ENCODE assay signal across 8 cellular contexts in the genomic region with DNA sequence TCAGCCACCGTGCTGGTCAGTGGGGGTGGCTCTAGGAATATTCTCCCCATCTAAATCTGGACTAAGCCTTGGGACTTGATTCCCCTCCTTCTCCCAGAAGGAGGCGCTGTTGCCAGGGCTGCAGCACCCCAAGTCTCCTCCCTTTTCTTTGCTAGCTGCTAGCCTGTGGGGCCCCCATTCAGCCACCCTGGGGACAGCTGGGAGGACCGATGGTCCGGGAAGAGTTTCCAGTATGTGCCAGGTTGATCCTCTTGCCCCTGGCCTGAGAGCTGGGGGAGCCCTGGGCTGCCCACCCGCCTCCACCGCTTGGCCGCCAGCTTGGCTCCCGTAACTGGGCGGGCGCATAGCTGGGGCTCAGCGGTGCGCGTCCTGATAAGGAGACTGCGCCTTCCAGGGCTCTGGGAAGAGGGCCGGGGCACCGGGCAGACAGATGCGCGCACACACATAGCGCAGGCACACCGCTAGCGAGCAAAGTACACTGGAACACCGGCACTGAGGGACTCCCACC. TPM values are rescaled to one million over a fixed set of nuclear protein-coding genes. Genes with fewer than 3 reads are reported as not detected.
A peak's percentile ranks its signal among the peaks of the same experiment; 100 is the strongest.
DNase-seq lines count a peak whose midpoint lies in the region; ATAC-seq, FAIRE-seq and TF ChIP-seq lines count a peak whose summit lies in the region.

No MANE protein-coding gene starts in this region.

- peaks cover 0 to 4% of the 10 kb centered on the region in 2 donors for H3K4me1 ChIP-seq in small intestine (ENCODE audit: control insufficient read depth in 2 of 2, insufficient read depth in 1 of 2, low read depth in 1 of 2, low read length in 1 of 2)

- FAIRE-seq in small intestine (lab: Jason Lieb, UNC) = no peak

- CTCF ChIA-PET in activated CD8-positive, alpha-beta T cell treated with anti-CD3 and anti-CD28 coated beads, Interleukin-2, amount 10 ng/mL, durations not matched to agents 7 days and 5 days (lab: Charles Lee) = interaction anchor here (0.6 kb wide), 1 partner anchor 37 kb away, joined by 3 read pairs; no protein-coding TSS in a partner anchor
- CTCF ChIA-PET in activated CD8-positive, alpha-beta memory T cell treated with anti-CD3 and anti-CD28 coated beads, Interleukin-2, amount 10 ng/mL, durations not matched to agents 7 days and 5 days (lab: Charles Lee) = interaction anchor here (0.6 to 3.6 kb wide), 5 partner anchors 8 to 1136 kb away, joined by 3 to 11 read pairs (median 4); no protein-coding TSS in a partner anchor

- peaks cover 22% of the 10 kb centered on the region for H3K27me3 Mint-ChIP-seq in activated CD8-positive, alpha-beta T cell treated with anti-CD3 and anti-CD28 coated beads, Interleukin-2, amount 10 ng/mL, durations not matched to agents 7 days and 5 days (ENCODE audit: low read depth)
- H3K27me3 Mint-ChIP-seq in activated CD8-positive, alpha-beta memory T cell treated with anti-CD3 and anti-CD28 coated beads, Interleukin-2, amount 10 ng/mL, durations not matched to agents 7 days and 5 days = peaks cover 29% of the 10 kb centered on the region

- intact Hi-C loops in left cardiac atrium (cut with DNase I) = loop anchor here (5.0 to 10.0 kb wide), 3 partner anchors 66 to 141 kb away; no protein-coding TSS in a partner anchor

- H3K4me3 Mint-ChIP-seq in activated CD8-positive, alpha-beta T cell treated with anti-CD3 and anti-CD28 coated beads, Interleukin-2, amount 10 ng/mL, durations not matched to agents 7 days and 5 days = no peak overlapping the region
- no peak overlapping the region for H3K4me3 Mint-ChIP-seq in activated CD8-positive, alpha-beta memory T cell treated with anti-CD3 and anti-CD28 coated beads, Interleukin-2, amount 10 ng/mL, durations not matched to agents 7 days and 5 days

- peaks cover 15% of the 10 kb centered on the region for H3K4me1 Mint-ChIP-seq in activated CD8-positive, alpha-beta T cell treated with anti-CD3 and anti-CD28 coated beads, Interleukin-2, amount 10 ng/mL, durations not matched to agents 7 days and 5 days (ENCODE audit: low read depth)
- H3K4me1 Mint-ChIP-seq in activated CD8-positive, alpha-beta memory T cell treated with anti-CD3 and anti-CD28 coated beads, Interleukin-2, amount 10 ng/mL, durations not matched to agents 7 days and 5 days = peaks cover 11% of the 10 kb centered on the region

- no peaks in the 10 kb centered on the region for H3K27me3 ChIP-seq in small intestine (ENCODE audit: control insufficient read depth in 2 of 2, insufficient read depth in 2 of 2, low read length in 2 of 2)

- no peaks in the 10 kb centered on the region for H3K9me3 Mint-ChIP-seq in activated CD8-positive, alpha-beta T cell treated with anti-CD3 and anti-CD28 coated beads, Interleukin-2, amount 10 ng/mL, durations not matched to agents 7 days and 5 days (ENCODE audit: insufficient read depth)
- H3K9me3 Mint-ChIP-seq in activated CD8-positive, alpha-beta memory T cell treated with anti-CD3 and anti-CD28 coated beads, Interleukin-2, amount 10 ng/mL, durations not matched to agents 7 days and 5 days (ENCODE audit: low read depth) = no peaks in the 10 kb centered on the region

- peak overlapping the region; percentile 97 for H3K4me3 ChIP-seq in SK-N-MC
- no peak overlapping the region for H3K4me3 ChIP-seq in small intestine (ENCODE audit: low read depth in 1 of 2, low read length in 2 of 2)

- H3K9me3 ChIP-seq in SK-N-MC (ENCODE audit: low read depth, low read length) = no peaks in the 10 kb centered on the region
- H3K9me3 ChIP-seq in small intestine (ENCODE audit: control insufficient read depth, low read depth) = no peaks in the 10 kb centered on the region

- peak in 1 of 2 donors; percentile 27 for ATAC-seq in left cardiac atrium
- ATAC-seq in activated CD8-positive, alpha-beta T cell treated with anti-CD3 and anti-CD28 coated beads, Interleukin-2, amount 10 ng/mL, durations not matched to agents 7 days and 5 days = no peak
- ATAC-seq in activated CD8-positive, alpha-beta memory T cell treated with anti-CD3 and anti-CD28 coated beads, Interleukin-2, amount 10 ng/mL, durations not matched to agents 7 days and 5 days = no peak

- H3K36me3 Mint-ChIP-seq in activated CD8-positive, alpha-beta T cell treated with anti-CD3 and anti-CD28 coated beads, Interleukin-2, amount 10 ng/mL, durations not matched to agents 7 days and 5 days (ENCODE audit: low read depth) = no peaks in the 10 kb centered on the region
- H3K36me3 Mint-ChIP-seq in activated CD8-positive, alpha-beta memory T cell treated with anti-CD3 and anti-CD28 coated beads, Interleukin-2, amount 10 ng/mL, durations not matched to agents 7 days and 5 days = no peaks in the 10 kb centered on the region

- H3K27ac ChIP-seq in SK-N-MC (peak overlapping the region; percentile 83), small intestine (ENCODE audit: low read depth in 1 of 2, low read length in 1 of 2) (peak overlapping the region in 1 of 2 donors; percentile 37)

- no peak overlapping the region for H3K27ac Mint-ChIP-seq in activated CD8-positive, alpha-beta T cell treated with anti-CD3 and anti-CD28 coated beads, Interleukin-2, amount 10 ng/mL, durations not matched to agents 7 days and 5 days
- H3K27ac Mint-ChIP-seq in activated CD8-positive, alpha-beta memory T cell treated with anti-CD3 and anti-CD28 coated beads, Interleukin-2, amount 10 ng/mL, durations not matched to agents 7 days and 5 days = no peak overlapping the region

- H3K9ac ChIP-seq in SK-N-MC (ENCODE audit: insufficient read length) = no peak overlapping the region

- DNase-seq in SK-N-MC (ENCODE audit: low read depth, low spot score) (no peak), left cardiac atrium (peak; percentile 55), small intestine (peak; percentile 76), activated gamma-delta T cell treated with Interleukin-2 at 50 U/mL for 16 hours (no peak), RKO (ENCODE audit: low spot score) (no peak)
- DNase-seq in activated CD8-positive, alpha-beta T cell treated with anti-CD3 and anti-CD28 coated beads, Interleukin-2, amount 10 ng/mL, durations not matched to agents 7 days and 5 days = no peak
- no peak for DNase-seq in activated CD8-positive, alpha-beta memory T cell treated with anti-CD3 and anti-CD28 coated beads, Interleukin-2, amount 10 ng/mL, durations not matched to agents 7 days and 5 days

- H3K36me3 ChIP-seq in SK-N-MC (ENCODE audit: insufficient read depth, low read length) (no peaks in the 10 kb centered on the region), small intestine (ENCODE audit: control insufficient read depth in 2 of 2, insufficient read depth in 2 of 2, low read length in 2 of 2) (no peaks in the 10 kb centered on the region)

- POLR2A ChIA-PET in activated CD8-positive, alpha-beta T cell treated with anti-CD3 and anti-CD28 coated beads, Interleukin-2, amount 10 ng/mL, durations not matched to agents 7 days and 5 days (lab: Charles Lee) = no interaction called here

- WGBS in small intestine, 3 donors = 18 to 60% (median 60%) methylated on average over 22 of the region's 22 CpGs

- peak; percentile 43 for TF ChIP-seq CTCF in GM12873 (IDR thresholded peaks at IDR 0.05; ENCODE audit: insufficient read depth, low read depth, low read length, missing control alignments)

RNA-seq across cellular contexts. Expression of gene SMAD6, which starts 4.2 kb away (rescaled TPM):
- 10 to 100 TPM; 13.5 to 51.5 TPM for total RNA-seq in left cardiac atrium
- polyA plus RNA-seq in small intestine = 10 to 100 TPM in 1 of 3 donors, 1 to 10 TPM in 1, under 1 TPM in 1; 0.89 to 19.5 (median 1.4) TPM
- total RNA-seq in activated CD8-positive, alpha-beta T cell treated with anti-CD3 and anti-CD28 coated beads, Interleukin-2, amount 10 ng/mL, durations not matched to agents 7 days and 5 days = 1 to 10 TPM in 1 of 2 experiments, under 1 TPM in 1; 0.97 to 1.2 TPM
- under 1 TPM; 0.14 to 0.29 TPM for total RNA-seq in activated CD8-positive, alpha-beta memory T cell treated with anti-CD3 and anti-CD28 coated beads, Interleukin-2, amount 10 ng/mL, durations not matched to agents 7 days and 5 days

Comparison
In these comparisons a context has a peak if more than half of its experiments do, and no peak if none do; other contexts are left out.
1. DNase-seq: peak in left cardiac atrium (single experiment) and small intestine (single experiment); none in SK-N-MC (single experiment), activated gamma-delta T cell treated with Interleukin-2 at 50 U/mL for 16 hours (single experiment), RKO (single experiment), activated CD8-positive, alpha-beta T cell treated with anti-CD3 and anti-CD28 coated beads, Interleukin-2, amount 10 ng/mL, durations not matched to agents 7 days and 5 days (single experiment) and activated CD8-positive, alpha-beta memory T cell treated with anti-CD3 and anti-CD28 coated beads, Interleukin-2, amount 10 ng/mL, durations not matched to agents 7 days and 5 days (single experiment).
2. RNA of gene SMAD6, which starts 4.2 kb away (total RNA-seq): 13.5 to 51.5 TPM in left cardiac atrium; 0.97 to 1.2 TPM in activated CD8-positive, alpha-beta T cell treated with anti-CD3 and anti-CD28 coated beads, Interleukin-2, amount 10 ng/mL, durations not matched to agents 7 days and 5 days and 0.14 to 0.29 TPM in activated CD8-positive, alpha-beta memory T cell treated with anti-CD3 and anti-CD28 coated beads, Interleukin-2, amount 10 ng/mL, durations not matched to agents 7 days and 5 days; every median in the first group is over 4 times any median in the second.